In genomic region chr17:7572588-7573323, GRCh38 we compare ENCODE assay signal across 1 cellular context.
TF ChIP-seq lines count a peak whose summit lies in the region.

No MANE protein-coding gene starts in this region.

TF ChIP-seq in HEK293, 187 proteins besides CTCF, POLR2A, EP300 and RAD21 (continued from another document and continues in another):
- TF ChIP-seq ZNF280C (tag by site-specific recombination; IDR thresholded peaks at IDR 0.05) (no peak), ZNF660 (tag by site-specific recombination; IDR thresholded peaks at IDR 0.05) (no peak; the same call in 1 of the 2 replicates), ZNF747 (tag by site-specific recombination; IDR thresholded peaks at IDR 0.05) (peak; percentile 70), ZNF175 (tag by site-specific recombination; IDR thresholded peaks at IDR 0.05) (no peak), SCRT1 (tag by site-specific recombination; IDR thresholded peaks at IDR 0.05; ENCODE audit: borderline replicate concordance) (no peak), ZNF600 (tag by site-specific recombination; IDR thresholded peaks at IDR 0.05) (no peak), ZNF548 (tag by site-specific recombination; IDR thresholded peaks at IDR 0.05) (no peak), ZNF629 (tag by site-specific recombination; IDR thresholded peaks at IDR 0.05) (peak; percentile 98), GLI2 (tag by site-specific recombination; IDR thresholded peaks at IDR 0.05; ENCODE audit: borderline replicate concordance, low read depth) (no peak), GLI4 (tag by site-specific recombination; IDR thresholded peaks at IDR 0.05) (peak; percentile 91), ZNF391 (tag by site-specific recombination; IDR thresholded peaks at IDR 0.05; ENCODE audit: borderline replicate concordance, low read depth) (peak; percentile 23; the same call in 1 of the 2 replicates), ZNF274 (IDR thresholded peaks at IDR 0.05; ENCODE audit: low read length) (no peak), ZNF274 (tag by site-specific recombination; IDR thresholded peaks at IDR 0.05; ENCODE audit: borderline replicate concordance) (no peak), ZNF350 (tag by site-specific recombination; IDR thresholded peaks at IDR 0.05) (no peak), ZNF19 (tag by site-specific recombination; IDR thresholded peaks at IDR 0.05; ENCODE audit: low read depth) (no peak), ZBTB26 (tag by site-specific recombination; optimal IDR thresholded peaks at IDR 0.05) (no peak), ZSCAN4 (tag by site-specific recombination; IDR thresholded peaks at IDR 0.05) (no peak), ZNF133 (tag by site-specific recombination; IDR thresholded peaks at IDR 0.05) (no peak), OVOL3 (tag by site-specific recombination; IDR thresholded peaks at IDR 0.05) (no peak), ZNF501 (tag by site-specific recombination; IDR thresholded peaks at IDR 0.05) (peak; percentile 72), ZNF707 (tag by site-specific recombination; IDR thresholded peaks at IDR 0.05) (no peak), IKZF3 (tag by site-specific recombination; IDR thresholded peaks at IDR 0.05) (no peak), ZBTB49 (tag by site-specific recombination; IDR thresholded peaks at IDR 0.05; ENCODE audit: low read depth) (no peak), REPIN1 (tag by site-specific recombination; IDR thresholded peaks at IDR 0.05; ENCODE audit: low read depth) (0 out of 2 replicates have a peak, but pooled peaks have one; percentile 40), ZFP37 (tag by site-specific recombination; IDR thresholded peaks at IDR 0.05) (peak; percentile 82), ZBTB17 (tag by site-specific recombination; IDR thresholded peaks at IDR 0.05) (no peak), INSM2 (tag by site-specific recombination; IDR thresholded peaks at IDR 0.05) (peak; percentile 41; the same call in 1 of the 2 replicates), ZNF830 (tag by site-specific recombination; IDR thresholded peaks at IDR 0.05; ENCODE audit: low read depth) (no peak), ZNF138 (tag by site-specific recombination; IDR thresholded peaks at IDR 0.05; ENCODE audit: borderline replicate concordance) (no peak), SP7 (tag by site-specific recombination; IDR thresholded peaks at IDR 0.05) (no peak; the same call in none of the 2 replicates), ZNF692 (tag by site-specific recombination; IDR thresholded peaks at IDR 0.05) (no peak), BCL11A (tag by site-specific recombination; IDR thresholded peaks at IDR 0.05; ENCODE audit: low read depth) (no peak), PRDM6 (tag by site-specific recombination; IDR thresholded peaks at IDR 0.05) (no peak), KLF17 (tag by site-specific recombination; IDR thresholded peaks at IDR 0.05) (peak; percentile 25; the same call in 1 of the 2 replicates), ZNF623 (tag by site-specific recombination; IDR thresholded peaks at IDR 0.05) (peak; percentile 22; the same call in 1 of the 2 replicates), ZNF580 (tag by site-specific recombination; IDR thresholded peaks at IDR 0.05) (no peak; the same call in none of the 2 replicates), ZNF777 (tag by site-specific recombination; IDR thresholded peaks at IDR 0.05; ENCODE audit: borderline replicate concordance) (no peak; the same call in 1 of the 2 replicates), PBX3 (CRISPR knock-in tag; IDR thresholded peaks at IDR 0.05) (peak; percentile 100), ZNF266 (tag by site-specific recombination; IDR thresholded peaks at IDR 0.05; ENCODE audit: low read depth) (no peak), ZBTB20 (tag by site-specific recombination; IDR thresholded peaks at IDR 0.05) (no peak), ZNF24 (tag by site-specific recombination; IDR thresholded peaks at IDR 0.05) (no peak), ZSCAN5A (tag by site-specific recombination; IDR thresholded peaks at IDR 0.05) (0 out of 2 replicates have a peak, but pooled peaks have one; percentile 20), MEIS1 (CRISPR knock-in tag; IDR thresholded peaks at IDR 0.05; ENCODE audit: borderline replicate concordance) (peak; percentile 38; the same call in 1 of the 2 replicates), AEBP2 (tag by site-specific recombination; IDR thresholded peaks at IDR 0.05; ENCODE audit: borderline replicate concordance) (peak; percentile 29; the same call in 1 of the 2 replicates), ZFHX2 (tag by site-specific recombination; conservative IDR thresholded peaks at IDR 0.05) (no peak), ZBTB48 (tag by site-specific recombination; IDR thresholded peaks at IDR 0.05) (no peak)
